ENCODE assay signal across 25 cellular contexts in the genomic region with DNA sequence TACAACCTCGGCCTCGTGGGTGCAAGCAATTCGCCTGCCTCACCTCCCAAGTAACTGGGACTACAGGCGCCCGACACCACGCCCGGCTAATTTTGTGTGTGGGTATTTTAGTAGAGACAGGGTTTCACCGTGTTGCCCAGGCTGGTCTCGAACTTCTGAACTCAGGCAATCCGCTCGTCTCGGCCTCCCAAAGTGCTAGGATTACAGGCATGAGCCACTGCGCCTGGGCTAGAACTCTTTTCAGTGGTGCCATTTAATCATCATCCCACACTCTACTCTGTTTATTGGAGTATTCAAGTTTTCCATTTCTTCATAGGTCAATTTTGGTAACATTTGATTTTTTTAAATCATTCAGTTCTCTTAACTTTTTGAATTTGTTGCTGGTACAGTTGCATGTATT.
"Had no signal": no experiment of that assay in that cellular context is flagged by ENCODE, and none has a peak within 500 bp of the region (broad histone marks: within the 10 kb centered on the region; RNA-seq: fewer than 3 reads in every experiment).

No MANE protein-coding gene starts in this region.

- H3K9ac ChIP-seq: neural progenitor cell, parathyroid adenoma had no signal

- H3K27ac ChIP-seq: brain microvascular endothelial cell, coronary artery, dorsolateral prefrontal cortex, left lung, lower lobe of right lung, neural progenitor cell, parathyroid adenoma, right atrium auricular region, suprapubic skin, tibial artery, upper lobe of right lung, WERI-Rb-1 had no signal

- H3K9me3 Mint-ChIP-seq: natural killer cell, neural progenitor cell had no signal

- H3K4me3 ChIP-seq: coronary artery, dorsolateral prefrontal cortex, left lung, lower lobe of right lung, neural progenitor cell, right atrium auricular region, suprapubic skin, tibial artery, upper lobe of right lung had no signal

- DNase-seq: activated CD4-positive, CD25-positive, alpha-beta regulatory T cell treated with anti-CD3 and anti-CD28 coated beads, Interleukin-2, amount 50 U/mL, for 72 hours; activated gamma-delta T cell; amniotic stem cell; brain microvascular endothelial cell; dorsolateral prefrontal cortex; effector memory CD4-positive, alpha-beta T cell; kidney glomerular epithelial cell; left lung; lower lobe of right lung; mesenchymal stem cell; natural killer cell; occipital lobe; stimulated activated CD4-positive, alpha-beta T cell treated with anti-CD3 and anti-CD28 coated beads, Interleukin-2, amount 100 ng/mL, for 48 hours; T-helper 17 cell; T1000; tibial artery; upper lobe of right lung; WERI-Rb-1 had no signal

- H3K4me3 Mint-ChIP-seq: activated naive CD8-positive, alpha-beta T cell treated with anti-CD3 and anti-CD28 coated beads, Interleukin-2, amount 10 ng/mL, durations not matched to agents 7 days and 5 days; natural killer cell; neural progenitor cell; T-helper 17 cell had no signal

- ATAC-seq: left lung, lower lobe of right lung, natural killer cell, SK-N-SH treated with all-trans-retinoic acid at 6 μM for 48 hours, T-helper 17 cell, upper lobe of right lung had no signal

- H3K79me2 ChIP-seq: parathyroid adenoma had no signal

- H3K4me2 ChIP-seq: neural progenitor cell had no signal

- H3K27ac Mint-ChIP-seq: activated naive CD8-positive, alpha-beta T cell treated with anti-CD3 and anti-CD28 coated beads, Interleukin-2, amount 10 ng/mL, durations not matched to agents 7 days and 5 days; natural killer cell; neural progenitor cell; T-helper 17 cell had no signal

- H3K36me3 ChIP-seq: brain microvascular endothelial cell, left lung, lower lobe of right lung, neural progenitor cell, right atrium auricular region, suprapubic skin, upper lobe of right lung, WERI-Rb-1 had no signal

- H3K27me3 Mint-ChIP-seq: activated naive CD8-positive, alpha-beta T cell treated with anti-CD3 and anti-CD28 coated beads, Interleukin-2, amount 10 ng/mL, durations not matched to agents 7 days and 5 days; T-helper 17 cell had no signal

- H3K36me3 Mint-ChIP-seq: natural killer cell had no signal

- H3K27me3 ChIP-seq: brain microvascular endothelial cell, dorsolateral prefrontal cortex, left lung, neural progenitor cell, right atrium auricular region, suprapubic skin, tibial artery, upper lobe of right lung had no signal

- H3K9me3 ChIP-seq: left lung, lower lobe of right lung, right atrium auricular region, suprapubic skin, tibial artery, upper lobe of right lung had no signal

- H2AFZ ChIP-seq: neural progenitor cell, parathyroid adenoma had no signal
